In genomic region chr9:115517335-115518075, GRCh38 we compare ENCODE assay signal across 16 cellular contexts.
"Had no signal": no experiment of that assay in that cellular context is flagged by ENCODE, and none has a peak within 500 bp of the region (broad histone marks: within the 10 kb centered on the region; RNA-seq: fewer than 3 reads in every experiment).

No MANE protein-coding gene starts in this region.

- H3K4me3 ChIP-seq: colonic mucosa, hepatocyte, right atrium auricular region, skin epidermis, tibial nerve had no signal

- H3K4me2 ChIP-seq: hepatocyte had no signal

- H3K36me3 ChIP-seq: colonic mucosa, right atrium auricular region, tibial nerve had no signal

- ATAC-seq: activated naive CD8-positive, alpha-beta T cell treated with anti-CD3 and anti-CD28 coated beads, Interleukin-2, amount 50 U/mL, for 24 hours; left ventricle myocardium superior; stimulated activated effector memory CD8-positive, alpha-beta T cell treated with anti-CD3 and anti-CD28 coated beads, Interleukin-12 subunit alpha, Interleukin-12 subunit beta, amount 100 ng/mL, for 72 hours; T-helper 17 cell had no signal

- H3K27ac ChIP-seq: colonic mucosa, hepatocyte, right atrium auricular region, tibial nerve had no signal

- H3K27me3 ChIP-seq: colonic mucosa, hepatocyte, right atrium auricular region, tibial nerve had no signal

- H3K4me3 Mint-ChIP-seq: activated naive CD8-positive, alpha-beta T cell treated with anti-CD3 and anti-CD28 coated beads, Interleukin-2, amount 50 U/mL, for 24 hours; activated T-helper 1 cell treated with anti-CD3 and anti-CD28 coated beads, Interleukin-12 subunit alpha, Interleukin-12 subunit beta, Interleukin-2, Interleukin-4 antibody, amounts not matched to agents 30 ng/mL and 10 ng/mL and 1 ng/mL, durations not matched to agents 14 hours and 24 hours and 36 hours; stimulated activated effector memory CD8-positive, alpha-beta T cell treated with anti-CD3 and anti-CD28 coated beads, Interleukin-12 subunit alpha, Interleukin-12 subunit beta, amount 100 ng/mL, for 72 hours; T-helper 17 cell had no signal

- H3K79me2 ChIP-seq: hepatocyte had no signal

- H3K27ac Mint-ChIP-seq: activated naive CD8-positive, alpha-beta T cell treated with anti-CD3 and anti-CD28 coated beads, Interleukin-2, amount 50 U/mL, for 24 hours; activated T-helper 1 cell treated with anti-CD3 and anti-CD28 coated beads, Interleukin-12 subunit alpha, Interleukin-12 subunit beta, Interleukin-2, Interleukin-4 antibody, amounts not matched to agents 30 ng/mL and 10 ng/mL and 1 ng/mL, durations not matched to agents 14 hours and 24 hours and 36 hours; stimulated activated effector memory CD8-positive, alpha-beta T cell treated with anti-CD3 and anti-CD28 coated beads, Interleukin-12 subunit alpha, Interleukin-12 subunit beta, amount 100 ng/mL, for 72 hours; T-helper 17 cell had no signal

- H3K36me3 Mint-ChIP-seq: stimulated activated effector memory CD8-positive, alpha-beta T cell treated with anti-CD3 and anti-CD28 coated beads, Interleukin-12 subunit alpha, Interleukin-12 subunit beta, amount 100 ng/mL, for 72 hours had no signal

- H3K4me1 ChIP-seq: colonic mucosa, right atrium auricular region, tibial nerve had no signal

- H3K9me3 Mint-ChIP-seq: activated naive CD8-positive, alpha-beta T cell treated with anti-CD3 and anti-CD28 coated beads, Interleukin-2, amount 50 U/mL, for 24 hours; activated T-helper 1 cell treated with anti-CD3 and anti-CD28 coated beads, Interleukin-12 subunit alpha, Interleukin-12 subunit beta, Interleukin-2, Interleukin-4 antibody, amounts not matched to agents 30 ng/mL and 10 ng/mL and 1 ng/mL, durations not matched to agents 14 hours and 24 hours and 36 hours; stimulated activated effector memory CD8-positive, alpha-beta T cell treated with anti-CD3 and anti-CD28 coated beads, Interleukin-12 subunit alpha, Interleukin-12 subunit beta, amount 100 ng/mL, for 72 hours had no signal

- DNase-seq: activated CD4-positive, alpha-beta T cell treated with anti-CD3 and anti-CD28 coated beads for 1 hour; activated CD4-positive, alpha-beta T cell treated with anti-CD3 and anti-CD28 coated beads, Interleukin-2, amount 50 U/mL, for 48 hours; activated CD8-positive, alpha-beta memory T cell treated with anti-CD3 and anti-CD28 coated beads, Interleukin-2, amount 50 U/mL, for 48 hours; activated naive CD4-positive, alpha-beta T cell; activated naive CD8-positive, alpha-beta T cell treated with anti-CD3 and anti-CD28 coated beads, Interleukin-2, amount 50 U/mL, for 24 hours; colonic mucosa; kidney; left ventricle myocardium superior; posterior cingulate gyrus; T-helper 17 cell had no signal

- H3K4me1 Mint-ChIP-seq: activated naive CD8-positive, alpha-beta T cell treated with anti-CD3 and anti-CD28 coated beads, Interleukin-2, amount 50 U/mL, for 24 hours; stimulated activated effector memory CD8-positive, alpha-beta T cell treated with anti-CD3 and anti-CD28 coated beads, Interleukin-12 subunit alpha, Interleukin-12 subunit beta, amount 100 ng/mL, for 72 hours had no signal

- H3K9me3 ChIP-seq: colonic mucosa, right atrium auricular region, tibial nerve had no signal
